ENCODE assay signal across 1 cellular context in the genomic region with DNA sequence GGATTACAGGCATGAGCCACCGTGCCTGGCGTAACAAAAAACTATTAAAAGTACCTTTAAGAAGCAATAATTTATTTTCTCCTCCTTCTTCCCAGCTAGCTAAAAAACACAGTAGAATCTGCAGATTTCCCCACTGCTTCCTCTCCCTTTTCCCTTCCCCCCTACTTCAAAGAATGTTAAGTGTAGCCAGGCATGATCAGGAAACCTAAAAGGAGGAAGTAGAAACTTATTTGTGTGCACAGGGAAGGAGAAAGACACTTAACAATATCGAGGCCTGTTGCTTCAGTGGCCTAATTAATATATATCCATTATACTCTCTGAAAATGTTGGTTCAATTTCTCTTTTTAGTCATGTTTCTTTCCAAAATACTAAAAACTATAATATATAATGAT.
TF ChIP-seq lines count a peak whose summit lies in the region.

No MANE protein-coding gene starts in this region.

TF ChIP-seq in HepG2, 621 proteins besides CTCF, POLR2A, EP300 and RAD21 (continued from another document):
- TF ChIP-seq ATF6 (CRISPR knock-in tag; conservative IDR thresholded peaks at IDR 0.05) (no peak), HOXD1 (CRISPR knock-in tag; IDR thresholded peaks at IDR 0.05) (no peak), FOXK2 (IDR thresholded peaks at IDR 0.05) (no peak), SOX13 (IDR thresholded peaks at IDR 0.05) (no peak), SOX13 (CRISPR knock-in tag; conservative IDR thresholded peaks at IDR 0.05 in 1 of 2, IDR thresholded peaks at IDR 0.05 in 1 of 2) (no peak), RFXANK (CRISPR knock-in tag; IDR thresholded peaks at IDR 0.05) (no peak), ZNF180 (CRISPR knock-in tag; IDR thresholded peaks at IDR 0.05; ENCODE audit: borderline replicate concordance, low read depth) (no peak), SMYD3 (CRISPR knock-in tag; IDR thresholded peaks at IDR 0.05) (no peak)
- TF ChIP-seq, protein P1, sequence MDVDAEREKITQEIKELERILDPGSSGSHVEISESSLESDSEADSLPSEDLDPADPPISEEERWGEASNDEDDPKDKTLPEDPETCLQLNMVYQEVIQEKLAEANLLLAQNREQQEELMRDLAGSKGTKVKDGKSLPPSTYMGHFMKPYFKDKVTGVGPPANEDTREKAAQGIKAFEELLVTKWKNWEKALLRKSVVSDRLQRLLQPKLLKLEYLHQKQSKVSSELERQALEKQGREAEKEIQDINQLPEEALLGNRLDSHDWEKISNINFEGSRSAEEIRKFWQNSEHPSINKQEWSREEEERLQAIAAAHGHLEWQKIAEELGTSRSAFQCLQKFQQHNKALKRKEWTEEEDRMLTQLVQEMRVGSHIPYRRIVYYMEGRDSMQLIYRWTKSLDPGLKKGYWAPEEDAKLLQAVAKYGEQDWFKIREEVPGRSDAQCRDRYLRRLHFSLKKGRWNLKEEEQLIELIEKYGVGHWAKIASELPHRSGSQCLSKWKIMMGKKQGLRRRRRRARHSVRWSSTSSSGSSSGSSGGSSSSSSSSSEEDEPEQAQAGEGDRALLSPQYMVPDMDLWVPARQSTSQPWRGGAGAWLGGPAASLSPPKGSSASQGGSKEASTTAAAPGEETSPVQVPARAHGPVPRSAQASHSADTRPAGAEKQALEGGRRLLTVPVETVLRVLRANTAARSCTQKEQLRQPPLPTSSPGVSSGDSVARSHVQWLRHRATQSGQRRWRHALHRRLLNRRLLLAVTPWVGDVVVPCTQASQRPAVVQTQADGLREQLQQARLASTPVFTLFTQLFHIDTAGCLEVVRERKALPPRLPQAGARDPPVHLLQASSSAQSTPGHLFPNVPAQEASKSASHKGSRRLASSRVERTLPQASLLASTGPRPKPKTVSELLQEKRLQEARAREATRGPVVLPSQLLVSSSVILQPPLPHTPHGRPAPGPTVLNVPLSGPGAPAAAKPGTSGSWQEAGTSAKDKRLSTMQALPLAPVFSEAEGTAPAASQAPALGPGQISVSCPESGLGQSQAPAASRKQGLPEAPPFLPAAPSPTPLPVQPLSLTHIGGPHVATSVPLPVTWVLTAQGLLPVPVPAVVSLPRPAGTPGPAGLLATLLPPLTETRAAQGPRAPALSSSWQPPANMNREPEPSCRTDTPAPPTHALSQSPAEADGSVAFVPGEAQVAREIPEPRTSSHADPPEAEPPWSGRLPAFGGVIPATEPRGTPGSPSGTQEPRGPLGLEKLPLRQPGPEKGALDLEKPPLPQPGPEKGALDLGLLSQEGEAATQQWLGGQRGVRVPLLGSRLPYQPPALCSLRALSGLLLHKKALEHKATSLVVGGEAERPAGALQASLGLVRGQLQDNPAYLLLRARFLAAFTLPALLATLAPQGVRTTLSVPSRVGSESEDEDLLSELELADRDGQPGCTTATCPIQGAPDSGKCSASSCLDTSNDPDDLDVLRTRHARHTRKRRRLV (CRISPR knock-in tag; IDR thresholded peaks at IDR 0.05): no peak
